Comparison of ENCODE assay signal across 12 cellular contexts in genomic region chr16:56743840-56744239, GRCh38. TPM values are rescaled to one million over a fixed set of nuclear protein-coding genes. Genes with fewer than 3 reads are reported as not detected.
A peak's percentile ranks its signal among the peaks of the same experiment; 100 is the strongest.
DNase-seq lines count a peak whose midpoint lies in the region; ATAC-seq and TF ChIP-seq lines count a peak whose summit lies in the region.
"Had no signal": no experiment of that assay in that cellular context is flagged by ENCODE, and none has a peak within 500 bp of the region (broad histone marks: within the 10 kb centered on the region; RNA-seq: fewer than 3 reads in every experiment).

No MANE protein-coding gene starts in this region.

- peak overlapping the region; percentile 39 for H3K4me3 Mint-ChIP-seq in MCF 10A (ENCODE audit: unreplicated experiment)
- H3K4me3 Mint-ChIP-seq in effector memory CD8-positive, alpha-beta T cell, result no peak overlapping the region
- H3K4me3 Mint-ChIP-seq in mesothelial cell of epicardium, result no peak overlapping the region
- H3K4me3 Mint-ChIP-seq: activated naive CD4-positive, alpha-beta T cell treated with anti-CD3 and anti-CD28 coated beads for 36 hours; B cell had no signal

- no peak overlapping the region for H3K4me3 ChIP-seq in breast epithelium
- H3K4me3 ChIP-seq in aorta (ENCODE audit: low read length in 2 of 2), result no peak overlapping the region
- H3K4me3 ChIP-seq: mucosa of descending colon had no signal

- H3K36me3 ChIP-seq in breast epithelium, result no peaks in the 10 kb centered on the region
- no peaks in the 10 kb centered on the region for H3K36me3 ChIP-seq in aorta (ENCODE audit: control insufficient read depth in 1 of 2, insufficient read depth in 2 of 2, low read length in 1 of 2)

- no peaks in the 10 kb centered on the region for H3K27me3 ChIP-seq in breast epithelium
- H3K27me3 ChIP-seq in aorta (ENCODE audit: control insufficient read depth in 1 of 2, insufficient read depth in 2 of 2, low read length in 1 of 2), result no peaks in the 10 kb centered on the region

- H3K27ac Mint-ChIP-seq in MCF 10A (ENCODE audit: low read depth, unreplicated experiment), result peak overlapping the region; percentile 60
- peak overlapping the region; percentile 9 to 29 for H3K27ac Mint-ChIP-seq in effector memory CD8-positive, alpha-beta T cell
- no peak overlapping the region for H3K27ac Mint-ChIP-seq in mesothelial cell of epicardium
- H3K27ac Mint-ChIP-seq: activated naive CD4-positive, alpha-beta T cell treated with anti-CD3 and anti-CD28 coated beads for 36 hours; B cell had no signal

- H3K9me3 Mint-ChIP-seq in MCF 10A (ENCODE audit: unreplicated experiment) (no peaks in the 10 kb centered on the region), mesothelial cell of epicardium (no peaks in the 10 kb centered on the region)
- no peaks in the 10 kb centered on the region for H3K9me3 Mint-ChIP-seq in effector memory CD8-positive, alpha-beta T cell
- H3K9me3 Mint-ChIP-seq: activated naive CD4-positive, alpha-beta T cell treated with anti-CD3 and anti-CD28 coated beads for 36 hours had no signal

- no peak for ATAC-seq in effector memory CD8-positive, alpha-beta T cell (replicated peaks)
- peak; percentile 64 for ATAC-seq in aorta (ENCODE audit: low FRiP score)
- ATAC-seq: mucosa of descending colon had no signal

- peaks cover 0 to 5% of the 10 kb centered on the region in 2 donors for H3K4me1 ChIP-seq in breast epithelium
- peaks cover 2 to 6% of the 10 kb centered on the region in 2 donors for H3K4me1 ChIP-seq in aorta (ENCODE audit: control insufficient read depth in 1 of 2, insufficient read depth in 2 of 2, low read length in 2 of 2)

- CTCF ChIA-PET in MCF 10A (lab: Yijun Ruan, JAX), result interaction anchor here (2.0 kb wide), 1 partner anchor 43 kb away, joined by 5 read pairs; no protein-coding TSS in a partner anchor

- no peaks in the 10 kb centered on the region for H3K36me3 Mint-ChIP-seq in MCF 10A (ENCODE audit: insufficient read depth, unreplicated experiment)
- peaks cover 5% of the 10 kb centered on the region for H3K36me3 Mint-ChIP-seq in effector memory CD8-positive, alpha-beta T cell (ENCODE audit: insufficient read depth)
- peaks cover under 1% of the 10 kb centered on the region for H3K36me3 Mint-ChIP-seq in mesothelial cell of epicardium

- intact Hi-C loops in MCF 10A (cut with micrococcal nuclease) (no loop called here), breast epithelium (cut with DNase I; ENCODE audit: low total_unique reads) (no loop called here), aorta (cut with DNase I) (no loop called here)

- WGBS in aorta, 2 donors, result 89 to 91% methylated on average over 4 of the region's 4 CpGs

- BruUV-seq in MCF 10A (replicated peaks; lab: Mats Ljungman, UMichigan), result no TSS peak

- H3K27ac ChIP-seq in breast epithelium, result peak overlapping the region in 1 of 2 donors; percentile 4
- no peak overlapping the region for H3K27ac ChIP-seq in aorta (ENCODE audit: low read depth in 1 of 2, low read length in 2 of 2)

- no peak for TF ChIP-seq POLR2A in breast epithelium (IDR thresholded peaks at IDR 0.05)

- H3K9me3 ChIP-seq in breast epithelium, result no peaks in the 10 kb centered on the region
- no peaks in the 10 kb centered on the region for H3K9me3 ChIP-seq in aorta (ENCODE audit: control insufficient read depth, low read length)
- H3K9me3 ChIP-seq: mucosa of descending colon had no signal

- TF ChIP-seq CTCF in MCF 10A (IDR thresholded peaks at IDR 0.05; ENCODE audit: unreplicated experiment) (no peak), breast epithelium (IDR thresholded peaks at IDR 0.05) (no peak), mesothelial cell of epicardium (IDR thresholded peaks at IDR 0.05; ENCODE audit: unreplicated experiment) (no peak)

- H3K27me3 Mint-ChIP-seq in MCF 10A (ENCODE audit: insufficient read depth, unreplicated experiment) (no peaks in the 10 kb centered on the region), mesothelial cell of epicardium (ENCODE audit: low read depth) (no peaks in the 10 kb centered on the region)
- no peaks in the 10 kb centered on the region for H3K27me3 Mint-ChIP-seq in effector memory CD8-positive, alpha-beta T cell
- H3K27me3 Mint-ChIP-seq: B cell had no signal

- POLR2A ChIA-PET in MCF 10A (lab: Yijun Ruan, JAX), result interaction anchor here (0.7 to 4.1 kb wide), 9 partner anchors 9 to 187 kb away, joined by 3 to 18 read pairs (median 3); partner anchors contain the start of genes MT1E and NUP93

- H3K4me1 Mint-ChIP-seq in MCF 10A (ENCODE audit: insufficient read depth, unreplicated experiment) (peaks cover 12% of the 10 kb centered on the region), mesothelial cell of epicardium (peaks cover 49% of the 10 kb centered on the region)
- H3K4me1 Mint-ChIP-seq in effector memory CD8-positive, alpha-beta T cell (ENCODE audit: low read depth in 2 of 2), result peaks cover 12 to 34% of the 10 kb centered on the region in 2 donors
- H3K4me1 Mint-ChIP-seq: B cell had no signal

- DNase-seq in MCF 10A (ENCODE audit: unreplicated experiment) (peak; percentile 81), breast epithelium (ENCODE audit: low spot score in 2 of 2) (no peak), iPS-NIHi7 (ENCODE audit: extremely low spot score) (peak; percentile 38), aorta (no peak), dedifferentiated amniotic fluid mesenchymal stem cell (ENCODE audit: extremely low spot score) (no peak), mesothelial cell of epicardium (ENCODE audit: low spot score in 2 of 2, unreplicated experiment in 2 of 2) (no peak), NCI-H345 (lab: John Stamatoyannopoulos, UW) (no peak)
- DNase-seq in effector memory CD8-positive, alpha-beta T cell, result no peak
- DNase-seq: activated naive CD4-positive, alpha-beta T cell treated with anti-CD3 and anti-CD28 coated beads for 36 hours; mucosa of descending colon; NCI-H1048 had no signal

RNA-seq across cellular contexts. Expression of gene NUP93, which starts 13.9 kb away (rescaled TPM):
- total RNA-seq in MCF 10A (2022) (53.9 and 60.2 TPM in 2 replicates), breast epithelium (10 to 100 TPM; 29.4 to 48.8 (median 32.6) TPM), aorta (10 to 100 TPM; 53.7 to 57.5 TPM), mesothelial cell of epicardium (66.3 to 74.6 TPM (median 69.1 TPM) in 3 replicates)
- polyA plus RNA-seq in aorta, result 10 to 100 TPM; 32.9 to 33.8 TPM

Comparison
In these comparisons a context has a peak if more than half of its experiments do, and no peak if none do; other contexts are left out.
1. DNase-seq: peak in MCF 10A (single experiment) and iPS-NIHi7 (single experiment); none in breast epithelium (0 of 2), effector memory CD8-positive, alpha-beta T cell (0 of 3), aorta (0 of 2), dedifferentiated amniotic fluid mesenchymal stem cell (single experiment), mesothelial cell of epicardium (0 of 2) and NCI-H345 (single experiment).